In the genomic region with DNA sequence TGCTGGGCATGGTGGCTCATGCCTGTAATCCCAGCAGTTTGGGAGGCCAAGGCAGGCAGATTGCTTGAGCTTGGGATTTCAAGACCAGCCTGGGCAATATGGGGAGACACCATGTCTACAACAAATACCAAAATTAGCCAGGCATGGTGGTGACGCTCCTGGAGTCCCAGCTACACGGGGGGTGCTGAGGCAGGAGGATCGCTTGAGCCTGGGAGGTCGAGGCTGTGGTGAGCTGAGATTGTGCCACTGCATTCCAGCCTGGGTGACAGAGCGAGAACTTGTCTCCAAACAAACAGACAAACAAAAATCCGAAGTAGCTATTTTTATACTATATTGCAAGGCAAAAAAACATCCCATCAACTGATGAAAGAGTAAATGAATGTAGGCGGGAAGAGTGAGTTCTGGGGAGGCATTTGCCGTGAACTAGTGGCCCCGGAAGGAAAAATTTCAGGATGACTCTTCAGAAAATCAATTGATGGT, we compare ENCODE assay signal across 15 cellular contexts. TPM values are rescaled to one million over a fixed set of nuclear protein-coding genes. Genes with fewer than 3 reads are reported as not detected.
DNase-seq lines count a peak whose midpoint lies in the region; TF ChIP-seq lines count a peak whose summit lies in the region.
"Had no signal": no experiment of that assay in that cellular context is flagged by ENCODE, and none has a peak within 500 bp of the region (broad histone marks: within the 10 kb centered on the region; RNA-seq: fewer than 3 reads in every experiment).

No MANE protein-coding gene starts in this region.

- H3K9ac ChIP-seq in endodermal cell (ENCODE audit: extremely low read depth, low read length, poor library complexity, severe bottlenecking) (no peak overlapping the region), GM23248 (no peak overlapping the region)
- H3K9ac ChIP-seq: BLaER1 treated with 17β-estradiol and CSF1 and Interleukin-3, amounts not matched to agents 10 nM and 100 nM had no signal

- H3K4me1 Mint-ChIP-seq in T-helper 1 cell treated with Interleukin-12 subunit alpha and Interleukin-12 subunit beta and Interleukin-4 antibody, amounts not matched to agents 30 μg/mL and 1 μg/mL, for 36 hours (ENCODE audit: low read depth), result no peaks in the 10 kb centered on the region
- H3K4me1 Mint-ChIP-seq in endodermal cell (peaks cover 8% of the 10 kb centered on the region), nephron progenitor cell (no peaks in the 10 kb centered on the region)

- DNase-seq in T-helper 1 cell, result no peak
- peak; percentile 35 for DNase-seq in endodermal cell
- no peak for DNase-seq in nephron progenitor cell
- no peak for DNase-seq in GM23248
- DNase-seq in NCI-H1105 treated with DMSO at 0.1 percent for 48 hours (lab: John Stamatoyannopoulos, UW), result no peak
- no peak for DNase-seq in D341Med (ENCODE audit: low spot score)
- DNase-seq: 8988T; Calu3; CD4-positive, alpha-beta T cell; DMS79; EL had no signal

- peak overlapping the region; percentile 15 for H3K27ac Mint-ChIP-seq in T-helper 1 cell treated with Interleukin-12 subunit alpha and Interleukin-12 subunit beta and Interleukin-4 antibody, amounts not matched to agents 30 μg/mL and 1 μg/mL, for 36 hours
- H3K27ac Mint-ChIP-seq in endodermal cell (no peak overlapping the region), nephron progenitor cell (peak overlapping the region; percentile 82)
- H3K27ac Mint-ChIP-seq: CD4-positive, alpha-beta T cell had no signal

- H3K9me3 ChIP-seq in endodermal cell (ENCODE audit: control insufficient read depth, low read length) (no peaks in the 10 kb centered on the region), GM23248 (ENCODE audit: low read depth) (no peaks in the 10 kb centered on the region)
- H3K9me3 ChIP-seq: BLaER1 treated with 17β-estradiol and CSF1 and Interleukin-3, amounts not matched to agents 10 nM and 100 nM; HAP-1 had no signal

- H3K4me2 ChIP-seq in GM23248 (ENCODE audit: unreplicated experiment), result no peak overlapping the region
- H3K4me2 ChIP-seq: BLaER1 treated with 17β-estradiol and CSF1 and Interleukin-3, amounts not matched to agents 10 nM and 100 nM had no signal

- in situ Hi-C loops in GM23248 (cut with MboI), result no loop called here

- no peaks in the 10 kb centered on the region for H3K9me2 ChIP-seq in GM23248 (ENCODE audit: insufficient read depth)

- no peaks in the 10 kb centered on the region for H3K9me3 Mint-ChIP-seq in T-helper 1 cell treated with Interleukin-12 subunit alpha and Interleukin-12 subunit beta and Interleukin-4 antibody, amounts not matched to agents 30 μg/mL and 1 μg/mL, for 36 hours
- no peaks in the 10 kb centered on the region for H3K9me3 Mint-ChIP-seq in endodermal cell
- no peaks in the 10 kb centered on the region for H3K9me3 Mint-ChIP-seq in nephron progenitor cell
- H3K9me3 Mint-ChIP-seq: CD4-positive, alpha-beta T cell had no signal

- H3K4me3 ChIP-seq in endodermal cell (ENCODE audit: low read length), result no peak overlapping the region
- no peak overlapping the region for H3K4me3 ChIP-seq in GM23248
- H3K4me3 ChIP-seq: BLaER1 treated with 17β-estradiol and CSF1 and Interleukin-3, amounts not matched to agents 10 nM and 100 nM; HAP-1 had no signal

- H3K27me3 ChIP-seq in endodermal cell (ENCODE audit: control insufficient read depth, insufficient read depth, low read length, poor library complexity, severe bottlenecking) (no peaks in the 10 kb centered on the region), GM23248 (replicated peaks; ENCODE audit: insufficient read depth) (no peaks in the 10 kb centered on the region)
- H3K27me3 ChIP-seq: BLaER1 treated with 17β-estradiol and CSF1 and Interleukin-3, amounts not matched to agents 10 nM and 100 nM had no signal

- H4K20me1 ChIP-seq in GM23248 (ENCODE audit: insufficient read depth), result no peaks in the 10 kb centered on the region
- H4K20me1 ChIP-seq: BLaER1 treated with 17β-estradiol and CSF1 and Interleukin-3, amounts not matched to agents 10 nM and 100 nM had no signal

- no peak for TF ChIP-seq CTCF in endodermal cell (conservative IDR thresholded peaks at IDR 0.05)
- TF ChIP-seq CTCF in nephron progenitor cell (IDR thresholded peaks at IDR 0.05), result no peak

- 95 to 100% methylated on average over 6 to 9 of the region's 9 CpGs for WGBS in endodermal cell (ENCODE audit: insufficient coverage in 1 of 2, insufficient read length in 1 of 2), 2 experiments
- 46 to 47% methylated on average over 9 of the region's 9 CpGs for WGBS in GM23248 (ENCODE audit: low coverage in 1 of 2, low lambda C conversion rate in 2 of 2, missing lambda C conversion rate in 2 of 2), 2 experiments

- H3K36me3 Mint-ChIP-seq in T-helper 1 cell treated with Interleukin-12 subunit alpha and Interleukin-12 subunit beta and Interleukin-4 antibody, amounts not matched to agents 30 μg/mL and 1 μg/mL, for 36 hours (ENCODE audit: low read depth), result no peaks in the 10 kb centered on the region
- no peaks in the 10 kb centered on the region for H3K36me3 Mint-ChIP-seq in endodermal cell (ENCODE audit: low read depth)
- H3K36me3 Mint-ChIP-seq in nephron progenitor cell (ENCODE audit: low read depth), result no peaks in the 10 kb centered on the region

- H3K27ac ChIP-seq in endodermal cell (ENCODE audit: low read depth, low read length) (no peak overlapping the region), GM23248 (no peak overlapping the region)
- H3K27ac ChIP-seq: BLaER1 treated with 17β-estradiol and CSF1 and Interleukin-3, amounts not matched to agents 10 nM and 100 nM; HL-60 had no signal

- H3K4me1 ChIP-seq in endodermal cell (ENCODE audit: control insufficient read depth, insufficient read depth, low read length), result no peaks in the 10 kb centered on the region
- H3K4me1 ChIP-seq in GM23248 (ENCODE audit: insufficient read depth), result peaks cover 10% of the 10 kb centered on the region
- H3K4me1 ChIP-seq: BLaER1 treated with 17β-estradiol and CSF1 and Interleukin-3, amounts not matched to agents 10 nM and 100 nM; HAP-1 had no signal

- H2AFZ ChIP-seq in GM23248, result no peak overlapping the region

- peaks cover 10% of the 10 kb centered on the region for H3F3A ChIP-seq in GM23248 (ENCODE audit: insufficient read depth)

- H3K79me2 ChIP-seq in GM23248 (ENCODE audit: insufficient read depth), result no peaks in the 10 kb centered on the region

- H3K4me3 Mint-ChIP-seq in T-helper 1 cell treated with Interleukin-12 subunit alpha and Interleukin-12 subunit beta and Interleukin-4 antibody, amounts not matched to agents 30 μg/mL and 1 μg/mL, for 36 hours, result no peak overlapping the region
- no peak overlapping the region for H3K4me3 Mint-ChIP-seq in endodermal cell
- no peak overlapping the region for H3K4me3 Mint-ChIP-seq in nephron progenitor cell
- H3K4me3 Mint-ChIP-seq: CD4-positive, alpha-beta T cell had no signal

- H3K36me3 ChIP-seq in endodermal cell (ENCODE audit: control insufficient read depth, insufficient read depth, low read length) (no peaks in the 10 kb centered on the region), GM23248 (ENCODE audit: low read depth) (no peaks in the 10 kb centered on the region)
- H3K36me3 ChIP-seq: BLaER1 treated with 17β-estradiol and CSF1 and Interleukin-3, amounts not matched to agents 10 nM and 100 nM; HAP-1 had no signal

- peaks cover 12% of the 10 kb centered on the region for H3K27me3 Mint-ChIP-seq in T-helper 1 cell treated with Interleukin-12 subunit alpha and Interleukin-12 subunit beta and Interleukin-4 antibody, amounts not matched to agents 30 μg/mL and 1 μg/mL, for 36 hours (ENCODE audit: low read depth)
- H3K27me3 Mint-ChIP-seq in endodermal cell (ENCODE audit: insufficient read depth) (no peaks in the 10 kb centered on the region), nephron progenitor cell (ENCODE audit: low read depth, poor library complexity) (peaks cover 14% of the 10 kb centered on the region)

RNA-seq across cellular contexts. Expression of gene NCMAP, which starts 40.6 kb away (rescaled TPM):
- under 1 TPM; 0.15 to 0.42 TPM for total RNA-seq in endodermal cell
- not detected for polyA plus RNA-seq in endodermal cell (2013, experiment 1 of 2)
- not detected for polyA plus RNA-seq in endodermal cell (2013, experiment 2 of 2)
- total RNA-seq in GM23248 (2014; rRNA removed; shearing (Covaris generic)), result not detected in 2 replicates
- polyA plus RNA-seq in GM23248 (2016; fragmentation: Nextera tagmentation; extraction: Ambion mirVana), result not detected in 2 replicates
- total RNA-seq: CD4-positive, alpha-beta T cell had no signal

RNA-seq across cellular contexts. Expression of gene SRRM1, which starts 46.7 kb away (rescaled TPM):
- 100 to 1,000 TPM; 233 to 293 TPM for total RNA-seq in endodermal cell
- 164 TPM for polyA plus RNA-seq in endodermal cell (2013, experiment 1 of 2)
- 150 TPM for polyA plus RNA-seq in endodermal cell (2013, experiment 2 of 2)
- total RNA-seq in GM23248 (2014; rRNA removed; shearing (Covaris generic)), result 29.0 and 36.1 TPM in 2 replicates
- 128 and 143 TPM in 2 replicates for polyA plus RNA-seq in GM23248 (2016; fragmentation: Nextera tagmentation; extraction: Ambion mirVana)
